In genomic region chr20:10557685-10558084, GRCh38 we compare ENCODE assay signal across 18 cellular contexts.
DNase-seq lines count a peak whose midpoint lies in the region; ATAC-seq and TF ChIP-seq lines count a peak whose summit lies in the region.
"Had no signal": no experiment of that assay in that cellular context is flagged by ENCODE, and none has a peak within 500 bp of the region (broad histone marks: within the 10 kb centered on the region; RNA-seq: fewer than 3 reads in every experiment).

No MANE protein-coding gene starts in this region.

- intact Hi-C loops in heart left ventricle (cut with DNase I): loop anchor here in 8 of 10 donors (2.0 to 10.0 kb wide), 13 partner anchors 45 to 987 kb away; partner anchors contain the start of gene JAG1 (in 3 of the 8)

- peaks cover 4% of the 10 kb centered on the region for H3K36me3 Mint-ChIP-seq in WTC11
- H3K36me3 Mint-ChIP-seq in neural progenitor cell: peaks cover 7% of the 10 kb centered on the region
- H3K36me3 Mint-ChIP-seq in activated naive CD8-positive, alpha-beta T cell treated with anti-CD3 and anti-CD28 coated beads for 36 hours: peaks cover 30% of the 10 kb centered on the region

- H3K4me1 Mint-ChIP-seq in WTC11: peaks cover 55% of the 10 kb centered on the region
- H3K4me1 Mint-ChIP-seq in neural progenitor cell: peaks cover 59% of the 10 kb centered on the region
- peaks cover 28% of the 10 kb centered on the region for H3K4me1 Mint-ChIP-seq in activated naive CD8-positive, alpha-beta T cell treated with anti-CD3 and anti-CD28 coated beads for 36 hours

- H3K4me2 ChIP-seq in neural progenitor cell: no peak overlapping the region

- H3K9me3 ChIP-seq in neural progenitor cell (ENCODE audit: low read depth) (no peaks in the 10 kb centered on the region), HAP-1 (no peaks in the 10 kb centered on the region), heart left ventricle (no peaks in the 10 kb centered on the region)
- H3K9me3 ChIP-seq: left ventricle myocardium inferior had no signal

- DNase-seq in EH (ENCODE audit: low read depth) (peak; percentile 51), NCI-H187 (lab: John Stamatoyannopoulos, UW) (peak; percentile 55 to 78), WTC11 (ENCODE audit: low spot score) (no peak), neural progenitor cell (ENCODE audit: low spot score) (no peak), NCI-H1092 (lab: John Stamatoyannopoulos, UW) (no peak), HAP-1 (ENCODE audit: low spot score in 2 of 2) (no peak), heart left ventricle (no peak)
- DNase-seq in activated naive CD8-positive, alpha-beta T cell treated with anti-CD3 and anti-CD28 coated beads for 36 hours: no peak
- DNase-seq: activated CD8-positive, alpha-beta T cell treated with anti-CD3 and anti-CD28 coated beads for 36 hours; activated naive CD4-positive, alpha-beta T cell treated with anti-CD3 and anti-CD28 coated beads for 36 hours; C1 segment of cervical spinal cord; central memory CD4-positive, alpha-beta T cell; GF-D8; GOT3; head of caudate nucleus; left ventricle myocardium inferior had no signal

- peaks cover 51% of the 10 kb centered on the region for H3K4me1 ChIP-seq in neural progenitor cell
- peaks cover 15% of the 10 kb centered on the region for H3K4me1 ChIP-seq in HAP-1
- peaks cover 0 to 21% (median under 1%) of the 10 kb centered on the region in 12 donors for H3K4me1 ChIP-seq in heart left ventricle

- no peak for TF ChIP-seq POLR2A in heart left ventricle (IDR thresholded peaks at IDR 0.05)

- POLR2A ChIA-PET in WTC11 (lab: Charles Lee): no interaction called here

- CTCF ChIA-PET in WTC11 (lab: Charles Lee): interaction anchor here (1.1 to 1.7 kb wide), 3 partner anchors 21 to 139 kb away, joined by 3 to 8 read pairs (median 3); no protein-coding TSS in a partner anchor

- H3K27ac ChIP-seq in neural progenitor cell (no peak overlapping the region), heart left ventricle (peak overlapping the region in 1 of 12 donors; percentile 33)
- H3K27ac ChIP-seq: HL-60 had no signal

- no peaks in the 10 kb centered on the region for H4K20me1 ChIP-seq in neural progenitor cell (ENCODE audit: low read depth)

- peak overlapping the region; percentile 80 for H3K27ac Mint-ChIP-seq in WTC11
- peak overlapping the region; percentile 35 for H3K27ac Mint-ChIP-seq in neural progenitor cell
- H3K27ac Mint-ChIP-seq in activated naive CD8-positive, alpha-beta T cell treated with anti-CD3 and anti-CD28 coated beads for 36 hours: no peak overlapping the region

- H3F3A ChIP-seq in neural progenitor cell (ENCODE audit: low read depth): peaks cover 11% of the 10 kb centered on the region

- H3K9me3 Mint-ChIP-seq in WTC11: peaks cover 4% of the 10 kb centered on the region
- peaks cover 4% of the 10 kb centered on the region for H3K9me3 Mint-ChIP-seq in neural progenitor cell
- H3K9me3 Mint-ChIP-seq in activated naive CD8-positive, alpha-beta T cell treated with anti-CD3 and anti-CD28 coated beads for 36 hours: no peaks in the 10 kb centered on the region
- H3K9me3 Mint-ChIP-seq: activated CD8-positive, alpha-beta T cell treated with anti-CD3 and anti-CD28 coated beads for 36 hours; activated naive CD4-positive, alpha-beta T cell treated with anti-CD3 and anti-CD28 coated beads for 36 hours had no signal

- H3K4me3 ChIP-seq in neural progenitor cell: no peak overlapping the region
- no peak overlapping the region for H3K4me3 ChIP-seq in HAP-1
- H3K4me3 ChIP-seq in heart left ventricle: no peak overlapping the region
- H3K4me3 ChIP-seq: left ventricle myocardium inferior, skin epidermis had no signal

- in situ Hi-C loops in HAP-1 (cut with MboI; ENCODE audit: low sequenced_read_pairs): no loop called here

- H3K36me3 ChIP-seq in neural progenitor cell (peaks cover under 1% of the 10 kb centered on the region), HAP-1 (replicated peaks) (no peaks in the 10 kb centered on the region), heart left ventricle (peaks cover 0 to 7% (median 0%) of the 10 kb centered on the region in 9 donors)

- TF ChIP-seq CTCF in WTC11 (IDR thresholded peaks at IDR 0.05): no peak
- no peak for TF ChIP-seq CTCF in neural progenitor cell (IDR thresholded peaks at IDR 0.05)
- TF ChIP-seq CTCF in heart left ventricle (IDR thresholded peaks at IDR 0.05): no peak

- H3K27me3 ChIP-seq in neural progenitor cell: no peaks in the 10 kb centered on the region
- H3K27me3 ChIP-seq in HAP-1 (ENCODE audit: low read depth): no peaks in the 10 kb centered on the region
- no peaks in the 10 kb centered on the region for H3K27me3 ChIP-seq in heart left ventricle

- ATAC-seq in WTC11: peak; percentile 73
- ATAC-seq in heart left ventricle: no peak

- no peak overlapping the region for H3K9ac ChIP-seq in neural progenitor cell

- H3K4me3 Mint-ChIP-seq in WTC11 (no peak overlapping the region), neural progenitor cell (no peak overlapping the region)
- no peak overlapping the region for H3K4me3 Mint-ChIP-seq in activated naive CD8-positive, alpha-beta T cell treated with anti-CD3 and anti-CD28 coated beads for 36 hours
- H3K4me3 Mint-ChIP-seq: activated CD8-positive, alpha-beta T cell treated with anti-CD3 and anti-CD28 coated beads for 36 hours; activated naive CD4-positive, alpha-beta T cell treated with anti-CD3 and anti-CD28 coated beads for 36 hours had no signal

- H3K27me3 Mint-ChIP-seq in WTC11 (ENCODE audit: low read depth) (no peaks in the 10 kb centered on the region), neural progenitor cell (ENCODE audit: insufficient read depth, low read depth) (peaks cover 2% of the 10 kb centered on the region)
- no peaks in the 10 kb centered on the region for H3K27me3 Mint-ChIP-seq in activated naive CD8-positive, alpha-beta T cell treated with anti-CD3 and anti-CD28 coated beads for 36 hours
- H3K27me3 Mint-ChIP-seq: activated CD8-positive, alpha-beta T cell treated with anti-CD3 and anti-CD28 coated beads for 36 hours had no signal

- no peak overlapping the region for H2AFZ ChIP-seq in neural progenitor cell (replicated peaks)

- no peaks in the 10 kb centered on the region for H3K79me2 ChIP-seq in neural progenitor cell (ENCODE audit: low read depth)

- 81 to 95% (median 92%) methylated on average over 6 of the region's 6 CpGs for WGBS in heart left ventricle, 4 donors

TF ChIP-seq in WTC11, 78 proteins besides CTCF, POLR2A, EP300 and RAD21:
- TF ChIP-seq ZNF396 (CRISPR knock-in tag; IDR thresholded peaks at IDR 0.05; ENCODE audit: borderline replicate concordance) (no peak), GABPB1 (CRISPR knock-in tag; IDR thresholded peaks at IDR 0.05) (no peak), ESRRA (CRISPR knock-in tag; IDR thresholded peaks at IDR 0.05; ENCODE audit: borderline replicate concordance) (no peak), TCF7 (CRISPR knock-in tag; IDR thresholded peaks at IDR 0.05; ENCODE audit: low read depth) (no peak), JAZF1 (CRISPR knock-in tag; IDR thresholded peaks at IDR 0.05) (no peak), FOXK1 (CRISPR knock-in tag; IDR thresholded peaks at IDR 0.05) (no peak), FOXP1 (CRISPR knock-in tag; IDR thresholded peaks at IDR 0.05; ENCODE audit: borderline replicate concordance) (no peak), RORB (CRISPR knock-in tag; IDR thresholded peaks at IDR 0.05) (no peak)
- TF ChIP-seq, protein P1, sequence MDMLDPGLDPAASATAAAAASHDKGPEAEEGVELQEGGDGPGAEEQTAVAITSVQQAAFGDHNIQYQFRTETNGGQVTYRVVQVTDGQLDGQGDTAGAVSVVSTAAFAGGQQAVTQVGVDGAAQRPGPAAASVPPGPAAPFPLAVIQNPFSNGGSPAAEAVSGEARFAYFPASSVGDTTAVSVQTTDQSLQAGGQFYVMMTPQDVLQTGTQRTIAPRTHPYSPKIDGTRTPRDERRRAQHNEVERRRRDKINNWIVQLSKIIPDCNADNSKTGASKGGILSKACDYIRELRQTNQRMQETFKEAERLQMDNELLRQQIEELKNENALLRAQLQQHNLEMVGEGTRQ (CRISPR knock-in tag; IDR thresholded peaks at IDR 0.05): no peak

Comparison
In these comparisons a context has a peak if more than half of its experiments do, and no peak if none do; other contexts are left out.
1. DNase-seq: peak in EH (single experiment) and NCI-H187 (2 of 2); none in WTC11 (single experiment), neural progenitor cell (single experiment), NCI-H1092 (single experiment), activated naive CD8-positive, alpha-beta T cell treated with anti-CD3 and anti-CD28 coated beads for 36 hours (single experiment), HAP-1 (0 of 2) and heart left ventricle (0 of 5).